ENCODE assay signal across 1 cellular context in genomic region chr7:101232141-101232821, GRCh38.
TF ChIP-seq lines count a peak whose summit lies in the region.

No MANE protein-coding gene starts in this region.

TF ChIP-seq in IMR-90, 13 proteins besides CTCF, POLR2A, EP300 and RAD21:
- TF ChIP-seq MXI1 (IDR thresholded peaks at IDR 0.05; ENCODE audit: borderline replicate concordance, low read depth, low read length), result no peak
- TF ChIP-seq MAFK (IDR thresholded peaks at IDR 0.05; ENCODE audit: low read depth, low read length), result no peak
- TF ChIP-seq, protein P1, sequence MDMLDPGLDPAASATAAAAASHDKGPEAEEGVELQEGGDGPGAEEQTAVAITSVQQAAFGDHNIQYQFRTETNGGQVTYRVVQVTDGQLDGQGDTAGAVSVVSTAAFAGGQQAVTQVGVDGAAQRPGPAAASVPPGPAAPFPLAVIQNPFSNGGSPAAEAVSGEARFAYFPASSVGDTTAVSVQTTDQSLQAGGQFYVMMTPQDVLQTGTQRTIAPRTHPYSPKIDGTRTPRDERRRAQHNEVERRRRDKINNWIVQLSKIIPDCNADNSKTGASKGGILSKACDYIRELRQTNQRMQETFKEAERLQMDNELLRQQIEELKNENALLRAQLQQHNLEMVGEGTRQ (IDR thresholded peaks at IDR 0.05; ENCODE audit: low read depth, low read length), result no peak
- TF ChIP-seq, protein P2, sequence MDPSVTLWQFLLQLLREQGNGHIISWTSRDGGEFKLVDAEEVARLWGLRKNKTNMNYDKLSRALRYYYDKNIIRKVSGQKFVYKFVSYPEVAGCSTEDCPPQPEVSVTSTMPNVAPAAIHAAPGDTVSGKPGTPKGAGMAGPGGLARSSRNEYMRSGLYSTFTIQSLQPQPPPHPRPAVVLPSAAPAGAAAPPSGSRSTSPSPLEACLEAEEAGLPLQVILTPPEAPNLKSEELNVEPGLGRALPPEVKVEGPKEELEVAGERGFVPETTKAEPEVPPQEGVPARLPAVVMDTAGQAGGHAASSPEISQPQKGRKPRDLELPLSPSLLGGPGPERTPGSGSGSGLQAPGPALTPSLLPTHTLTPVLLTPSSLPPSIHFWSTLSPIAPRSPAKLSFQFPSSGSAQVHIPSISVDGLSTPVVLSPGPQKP (IDR thresholded peaks at IDR 0.05; ENCODE audit: borderline replicate concordance, low read depth, low read length), result no peak
- no peak for TF ChIP-seq CEBPB (IDR thresholded peaks at IDR 0.05; ENCODE audit: low read depth, low read length)
- no peak for TF ChIP-seq RCOR1 (IDR thresholded peaks at IDR 0.05; ENCODE audit: insufficient replicate concordance, low read length)
- TF ChIP-seq CHD1 (IDR thresholded peaks at IDR 0.05; ENCODE audit: low read depth, low read length), result no peak
- TF ChIP-seq SMC3 (IDR thresholded peaks at IDR 0.05; ENCODE audit: low read depth, low read length), result no peak
TF ChIP-seq in IMR-90: peak in this region for 0.
